2 cellular contexts compared by ENCODE assay signal in genomic region chr16:62201911-62202310, GRCh38.
TF ChIP-seq lines count a peak whose summit lies in the region.

No MANE protein-coding gene starts in this region.

TF ChIP-seq in GM23338, 12 proteins besides CTCF, POLR2A, EP300 and RAD21:
- TF ChIP-seq REST (IDR thresholded peaks at IDR 0.05; ENCODE audit: unreplicated experiment) (no peak), NANOG (IDR thresholded peaks at IDR 0.05; ENCODE audit: borderline replicate concordance) (no peak), JUNB (IDR thresholded peaks at IDR 0.05; ENCODE audit: unreplicated experiment) (no peak)

TF ChIP-seq in H1, 55 proteins besides CTCF, POLR2A, EP300 and RAD21:
- TF ChIP-seq E2F6 (IDR thresholded peaks at IDR 0.05) (peak; percentile 72), SAP30 (IDR thresholded peaks at IDR 0.05; ENCODE audit: insufficient read depth, insufficient replicate concordance, low read length) (no peak), KDM1A (IDR thresholded peaks at IDR 0.05; ENCODE audit: borderline replicate concordance, low read length) (no peak)
